In genomic region chr4:83548151-83548905, GRCh38 we compare ENCODE assay signal across 7 cellular contexts. TPM values are rescaled to one million over a fixed set of nuclear protein-coding genes. Genes with fewer than 3 reads are reported as not detected.
A peak's percentile ranks its signal among the peaks of the same experiment; 100 is the strongest.
DNase-seq lines count a peak whose midpoint lies in the region; ATAC-seq and TF ChIP-seq lines count a peak whose summit lies in the region.

No MANE protein-coding gene starts in this region.

- H3K9me3 ChIP-seq in neuronal stem cell (replicated peaks in 1 of 2; ENCODE audit: control insufficient read depth in 2 of 2, insufficient read depth in 1 of 2, low read depth in 1 of 2, low read length in 2 of 2), result no peaks in the 10 kb centered on the region
- H3K9me3 ChIP-seq in thyroid gland, result no peaks in the 10 kb centered on the region

- no peak overlapping the region for H2BK5ac ChIP-seq in neuronal stem cell (ENCODE audit: low read length)

- no peak overlapping the region for H3K4me2 ChIP-seq in neuronal stem cell (ENCODE audit: insufficient read depth, low read length, poor library complexity, severe bottlenecking)

- H3K4me1 ChIP-seq in neuronal stem cell (ENCODE audit: control insufficient read depth in 2 of 2, insufficient read depth in 1 of 2, low read depth in 1 of 2, low read length in 2 of 2) (peaks cover 0 to 5% of the 10 kb centered on the region in 2 donors), thyroid gland (peaks cover 8 to 24% of the 10 kb centered on the region in 2 donors)

- no peak overlapping the region for H3K23ac ChIP-seq in neuronal stem cell (ENCODE audit: low read depth, low read length, poor library complexity)

- H3K18ac ChIP-seq in neuronal stem cell (ENCODE audit: low read length), result no peak overlapping the region

- H3K79me1 ChIP-seq in neuronal stem cell (ENCODE audit: low read depth, low read length), result no peaks in the 10 kb centered on the region

- no peak overlapping the region for H3K14ac ChIP-seq in neuronal stem cell (ENCODE audit: low read length)

- no peak overlapping the region for H3K4me3 ChIP-seq in neuronal stem cell (ENCODE audit: low read length in 2 of 2)
- H3K4me3 ChIP-seq in thyroid gland (replicated peaks in 1 of 3), result no peak overlapping the region

- H4K8ac ChIP-seq in neuronal stem cell (ENCODE audit: low read depth, low read length), result no peak overlapping the region

- no peak overlapping the region for H2BK15ac ChIP-seq in neuronal stem cell (ENCODE audit: low read length)

- H2BK120ac ChIP-seq in neuronal stem cell (ENCODE audit: low read depth, low read length), result no peak overlapping the region

- intact Hi-C loops in dendritic cell treated with granulocyte-macrophage colony-stimulating factor and Interleukin-4, amounts not matched to agents 40 ng/mL and 50 ng/mL, for 4 days (cut with micrococcal nuclease), result no loop called here
- intact Hi-C loops in thyroid gland (cut with DNase I), result no loop called here

- H3K27me3 Mint-ChIP-seq in dendritic cell treated with granulocyte-macrophage colony-stimulating factor and Interleukin-4, amounts not matched to agents 40 ng/mL and 50 ng/mL, for 4 days, result no peaks in the 10 kb centered on the region

- H4K91ac ChIP-seq in neuronal stem cell (ENCODE audit: low read depth, low read length, poor library complexity), result no peak overlapping the region

- TF ChIP-seq CTCF in thyroid gland (IDR thresholded peaks at IDR 0.05), result no peak

- no peak for TF ChIP-seq POLR2A in thyroid gland (IDR thresholded peaks at IDR 0.05)

- H3K4ac ChIP-seq in neuronal stem cell (ENCODE audit: low read length), result no peak overlapping the region

- no peaks in the 10 kb centered on the region for H3K9me3 Mint-ChIP-seq in dendritic cell treated with granulocyte-macrophage colony-stimulating factor and Interleukin-4, amounts not matched to agents 40 ng/mL and 50 ng/mL, for 4 days

- peak overlapping the region; percentile 57 for H3K27ac Mint-ChIP-seq in dendritic cell treated with granulocyte-macrophage colony-stimulating factor and Interleukin-4, amounts not matched to agents 40 ng/mL and 50 ng/mL, for 4 days

- no peak overlapping the region for H3K4me3 Mint-ChIP-seq in dendritic cell treated with granulocyte-macrophage colony-stimulating factor and Interleukin-4, amounts not matched to agents 40 ng/mL and 50 ng/mL, for 4 days

- H3K4me1 Mint-ChIP-seq in dendritic cell treated with granulocyte-macrophage colony-stimulating factor and Interleukin-4, amounts not matched to agents 40 ng/mL and 50 ng/mL, for 4 days (ENCODE audit: low read depth), result peaks cover 41% of the 10 kb centered on the region

- WGBS in neuronal stem cell (ENCODE audit: extremely low coverage in 2 of 2, insufficient read length in 2 of 2, insufficient replicate concordance in 1 of 2), 2 donors, result no CpG with 5 or more reads among the region's 7 CpGs
- 64 to 82% methylated on average over 7 of the region's 7 CpGs for WGBS in thyroid gland, 2 donors

- DNase-seq in NCI-H146 treated with DMSO at 0.1 percent for 48 hours (lab: John Stamatoyannopoulos, UW; ENCODE audit: unreplicated experiment), result peak; percentile 0
- DNase-seq in activated CD4-positive, CD25-positive, alpha-beta regulatory T cell treated with anti-CD3 and anti-CD28 coated beads, Interleukin-2, amount 50 U/mL, for 72 hours, result peak; percentile 63
- no peak for DNase-seq in neuronal stem cell (ENCODE audit: low spot score)
- peak; percentile 53 to 75 for DNase-seq in thyroid gland

- H2BK12ac ChIP-seq in neuronal stem cell (ENCODE audit: low read length), result no peak overlapping the region

- H3K27ac ChIP-seq in neuronal stem cell (replicated peaks; ENCODE audit: low read length), result no peak overlapping the region
- H3K27ac ChIP-seq in thyroid gland, result peak overlapping the region; percentile 35 to 82 (median 50)

- no peak overlapping the region for H3K9ac ChIP-seq in neuronal stem cell (ENCODE audit: low read depth, low read length, poor library complexity)

- peak overlapping the region; percentile 51 for H2AFZ ChIP-seq in neuronal stem cell (ENCODE audit: low read length)

- peak; percentile 90 for ATAC-seq in GM18508 (IDR thresholded peaks at IDR 0.05; ENCODE audit: insufficient read depth, unreplicated experiment)
- peak; percentile 84 for ATAC-seq in HG02840 (IDR thresholded peaks at IDR 0.05; ENCODE audit: low FRiP score, unreplicated experiment)

- no peaks in the 10 kb centered on the region for H3K36me3 ChIP-seq in neuronal stem cell (replicated peaks in 1 of 2; ENCODE audit: control insufficient read depth in 2 of 2, insufficient read depth in 2 of 2, low read length in 2 of 2)
- no peaks in the 10 kb centered on the region for H3K36me3 ChIP-seq in thyroid gland

- H3K27me3 ChIP-seq in neuronal stem cell (ENCODE audit: control insufficient read depth in 3 of 3, insufficient read depth in 3 of 3, low read depth in 1 of 3, low read length in 3 of 3) (peaks cover 0 to 5% (median 0%) of the 10 kb centered on the region in 3 experiments), thyroid gland (no peaks in the 10 kb centered on the region)

- peaks cover 17% of the 10 kb centered on the region for H3K36me3 Mint-ChIP-seq in dendritic cell treated with granulocyte-macrophage colony-stimulating factor and Interleukin-4, amounts not matched to agents 40 ng/mL and 50 ng/mL, for 4 days (ENCODE audit: low read depth)

- H2AK5ac ChIP-seq in neuronal stem cell (ENCODE audit: low read depth, low read length), result no peak overlapping the region

RNA-seq across cellular contexts. Expression of gene GPAT3, which starts 12.4 kb away (rescaled TPM):
- polyA plus RNA-seq in neuronal stem cell (2013, experiment 1 of 2), result 0.13 TPM
- 0.06 TPM for polyA plus RNA-seq in neuronal stem cell (2013, experiment 2 of 2)
- 10 to 100 TPM; 38.3 to 73.5 (median 62.9) TPM for total RNA-seq in thyroid gland
